Comparison of ENCODE assay signal across 8 cellular contexts in the genomic region with DNA sequence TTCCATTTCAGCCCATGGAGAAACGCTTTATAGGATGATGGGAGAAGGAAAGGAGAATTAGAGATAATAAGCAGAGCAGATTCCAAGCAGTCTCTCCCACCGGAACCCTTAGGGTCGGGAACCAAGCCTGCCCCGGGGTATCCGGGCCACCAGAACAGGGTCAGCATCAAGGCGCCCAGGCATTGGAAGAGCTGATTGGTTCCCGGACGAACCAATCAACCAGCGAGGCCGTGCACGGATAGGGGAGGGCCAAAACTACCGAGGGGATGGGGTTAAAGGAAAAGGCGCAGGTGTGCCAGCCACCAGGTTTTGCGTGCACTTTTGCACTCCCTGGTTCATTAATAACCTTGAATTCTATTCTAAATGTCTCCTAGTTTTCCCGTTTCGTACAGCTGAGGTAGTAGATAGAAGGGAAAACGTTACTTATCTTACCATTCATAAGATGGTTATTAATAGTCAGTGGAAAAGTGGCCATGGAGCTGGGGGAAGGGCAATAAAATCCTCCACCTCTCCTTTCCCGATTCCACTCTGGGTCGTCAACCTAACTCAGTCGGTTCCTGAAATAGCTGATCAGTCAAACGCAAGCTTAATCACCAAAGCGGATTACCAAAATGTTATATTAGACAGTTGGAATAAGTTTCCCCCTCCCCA. TPM values are rescaled to one million over a fixed set of nuclear protein-coding genes. Genes with fewer than 3 reads are reported as not detected.
DNase-seq lines count a peak whose midpoint lies in the region; ATAC-seq and TF ChIP-seq lines count a peak whose summit lies in the region.

No MANE protein-coding gene starts in this region.

- H3K4me3 ChIP-seq in IMR-90 (ENCODE audit: insufficient read depth, low read depth, low read length): peak overlapping the region; percentile 13; the same call in 1 of the 2 replicates
- H3K4me3 ChIP-seq in heart left ventricle: peak overlapping the region; percentile 52 to 96 (median 77)

- no peak overlapping the region for H4K91ac ChIP-seq in IMR-90 (ENCODE audit: insufficient read depth, low read depth, low read length)

- peak overlapping the region in 4 of 7 donors; percentile 31 to 79 (median 66) for H3K27ac Mint-ChIP-seq in CD14-positive monocyte
- no peak overlapping the region for H3K27ac Mint-ChIP-seq in activated CD8-positive, alpha-beta T cell treated with anti-CD3 and anti-CD28 coated beads, Interleukin-2, amount 10 ng/mL, durations not matched to agents 7 days and 5 days

- H3K4me1 ChIP-seq in IMR-90 (ENCODE audit: control insufficient read depth, insufficient read depth, low read length) (peaks cover 2% of the 10 kb centered on the region; the same call in 1 of the 2 replicates), heart left ventricle (peaks cover 0 to 29% (median 8%) of the 10 kb centered on the region in 12 donors)

- H3K79me1 ChIP-seq in IMR-90 (ENCODE audit: low read depth in 1 of 2, low read length in 2 of 2): no peaks in the 10 kb centered on the region

- TF ChIP-seq POLR2A in IMR-90 (IDR thresholded peaks at IDR 0.05; ENCODE audit: low read depth, low read length): no peak
- TF ChIP-seq POLR2A in heart left ventricle (IDR thresholded peaks at IDR 0.05): peak in 1 of 2 donors; percentile 16

- no peak for TF ChIP-seq RAD21 in IMR-90 (IDR thresholded peaks at IDR 0.05; ENCODE audit: low read length)

- in situ Hi-C loops in IMR-90 (cut with MboI; ENCODE audit: low sequenced_read_pairs): no loop called here

- H3K9me3 Mint-ChIP-seq in CD14-positive monocyte: peaks cover 0 to 6% (median 0%) of the 10 kb centered on the region in 7 donors
- H3K9me3 Mint-ChIP-seq in activated CD8-positive, alpha-beta T cell treated with anti-CD3 and anti-CD28 coated beads, Interleukin-2, amount 10 ng/mL, durations not matched to agents 7 days and 5 days (ENCODE audit: insufficient read depth): no peaks in the 10 kb centered on the region

- no peak overlapping the region for H2AK9ac ChIP-seq in IMR-90 (replicated peaks; ENCODE audit: low read depth, low read length, poor library complexity)

- H4K5ac ChIP-seq in IMR-90 (ENCODE audit: low read depth, low read length): no peak overlapping the region

- no peaks in the 10 kb centered on the region for H3K9me3 ChIP-seq in IMR-90 (ENCODE audit: control insufficient read depth, insufficient read depth, low read length)
- no peaks in the 10 kb centered on the region for H3K9me3 ChIP-seq in heart left ventricle

- H3K36me3 Mint-ChIP-seq in CD14-positive monocyte: no peaks in the 10 kb centered on the region
- H3K36me3 Mint-ChIP-seq in activated CD8-positive, alpha-beta T cell treated with anti-CD3 and anti-CD28 coated beads, Interleukin-2, amount 10 ng/mL, durations not matched to agents 7 days and 5 days (ENCODE audit: low read depth): no peaks in the 10 kb centered on the region

- no peak overlapping the region for H3K56ac ChIP-seq in IMR-90 (ENCODE audit: extremely low read depth, insufficient read depth, low read length)

- no peak overlapping the region for H2BK120ac ChIP-seq in IMR-90 (ENCODE audit: low read depth, low read length)

- H3K4me1 Mint-ChIP-seq in CD14-positive monocyte: peaks cover 46% of the 10 kb centered on the region
- peaks cover 12% of the 10 kb centered on the region for H3K4me1 Mint-ChIP-seq in activated CD8-positive, alpha-beta T cell treated with anti-CD3 and anti-CD28 coated beads, Interleukin-2, amount 10 ng/mL, durations not matched to agents 7 days and 5 days (ENCODE audit: low read depth)

- H3K14ac ChIP-seq in IMR-90 (replicated peaks; ENCODE audit: low read depth, low read length): no peak overlapping the region

- H2AK5ac ChIP-seq in IMR-90 (ENCODE audit: low read depth, low read length): no peak overlapping the region

- H3K27ac ChIP-seq in IMR-90 (ENCODE audit: insufficient read depth, low read length): no peak overlapping the region
- H3K27ac ChIP-seq in heart left ventricle: peak overlapping the region in 9 of 12 donors; percentile 59 to 92 (median 80)

- WGBS in IMR-90 (ENCODE audit: extremely low coverage in 2 of 2, insufficient read length in 1 of 2), 2 experiments: 9% methylated on average over 5 of the region's 22 CpGs; no CpG with 5 or more reads in 1 of the 2 experiments
- 0 to 1% (median 1%) methylated on average over 22 of the region's 22 CpGs for WGBS in heart left ventricle, 4 donors

- H3K18ac ChIP-seq in IMR-90 (ENCODE audit: low read depth, low read length): no peak overlapping the region

- H2BK15ac ChIP-seq in IMR-90 (ENCODE audit: low read depth, low read length): no peak overlapping the region

- DNase-seq in CD14-positive monocyte (ENCODE audit: low spot score): no peak
- no peak for DNase-seq in IMR-90
- DNase-seq in activated CD8-positive, alpha-beta T cell treated with anti-CD3 and anti-CD28 coated beads, Interleukin-2, amount 10 ng/mL, durations not matched to agents 7 days and 5 days: no peak
- DNase-seq in heart left ventricle: peak; percentile 41 to 66 (median 50)
- DNase-seq in occipital lobe (lab: John Stamatoyannopoulos, UW): peak; percentile 74
- no peak for DNase-seq in GDM1 (lab: John Stamatoyannopoulos, UW)
- DNase-seq in foreskin melanocyte: no peak

- TF ChIP-seq CTCF in CD14-positive monocyte (IDR thresholded peaks at IDR 0.05): no peak
- TF ChIP-seq CTCF in IMR-90 (conservative IDR thresholded peaks at IDR 0.05; ENCODE audit: low read depth, low read length): no peak
- no peak for TF ChIP-seq CTCF in heart left ventricle (IDR thresholded peaks at IDR 0.05)

- no peak overlapping the region for H3K4ac ChIP-seq in IMR-90 (ENCODE audit: low read depth, low read length)

- no peak overlapping the region for H2BK5ac ChIP-seq in IMR-90 (ENCODE audit: low read depth, low read length, poor library complexity, severe bottlenecking)

- peaks cover 41% of the 10 kb centered on the region for H3K27me3 ChIP-seq in IMR-90 (ENCODE audit: control insufficient read depth, insufficient read depth, low read length)
- H3K27me3 ChIP-seq in heart left ventricle: no peaks in the 10 kb centered on the region

- H3K36me3 ChIP-seq in IMR-90 (ENCODE audit: control insufficient read depth, insufficient read depth, low read length) (no peaks in the 10 kb centered on the region), heart left ventricle (no peaks in the 10 kb centered on the region)

- peak overlapping the region; percentile 95 for H2AFZ ChIP-seq in IMR-90 (replicated peaks; ENCODE audit: low read length, poor library complexity)

- no peaks in the 10 kb centered on the region for H3K9me1 ChIP-seq in IMR-90 (ENCODE audit: insufficient read depth, low read length)

- CTCF ChIA-PET in IMR-90 (lab: Yijun Ruan, JAX): interaction anchor here (1.0 kb wide), 1 partner anchor 10 kb away, joined by 4 read pairs; no protein-coding TSS in a partner anchor
- CTCF ChIA-PET in activated CD8-positive, alpha-beta T cell treated with anti-CD3 and anti-CD28 coated beads, Interleukin-2, amount 10 ng/mL, durations not matched to agents 7 days and 5 days (lab: Charles Lee): no interaction called here

- H2BK20ac ChIP-seq in IMR-90 (ENCODE audit: low read depth, low read length): no peak overlapping the region

- no TSS peak for BruUV-seq in IMR-90 (replicated peaks; lab: Mats Ljungman, UMichigan)

- peak overlapping the region; percentile 80 for H3K4me2 ChIP-seq in IMR-90 (ENCODE audit: low read depth, low read length)

- ATAC-seq in IMR-90 (ENCODE audit: low read depth) (no peak), heart left ventricle (peak; percentile 54 to 72 (median 72)), HG02938 (IDR thresholded peaks at IDR 0.05; ENCODE audit: unreplicated experiment) (no peak)
- no peak for ATAC-seq in activated CD8-positive, alpha-beta T cell treated with anti-CD3 and anti-CD28 coated beads, Interleukin-2, amount 10 ng/mL, durations not matched to agents 7 days and 5 days

- H3K9ac ChIP-seq in IMR-90 (ENCODE audit: low read depth, low read length): no peak overlapping the region

- peak overlapping the region; percentile 71; the same call in 1 of the 2 replicates for H3K23ac ChIP-seq in IMR-90 (ENCODE audit: low read depth, low read length)

- H4K8ac ChIP-seq in IMR-90 (ENCODE audit: low read depth in 2 of 2, low read length in 2 of 2): no peak overlapping the region

- intact Hi-C loops in CD14-positive monocyte (cut with micrococcal nuclease): no loop called here
- intact Hi-C loops in IMR-90 (cut with micrococcal nuclease): loop anchor here (10.0 kb wide), 1 partner anchor 349 kb away; no protein-coding TSS in a partner anchor
- intact Hi-C loops in heart left ventricle (cut with DNase I): loop anchor here in 9 of 10 donors (5.0 to 10.0 kb wide), 7 partner anchors 66 to 121 kb away; no protein-coding TSS in a partner anchor

- peak overlapping the region; percentile 100 for H3K4me3 Mint-ChIP-seq in CD14-positive monocyte
- H3K4me3 Mint-ChIP-seq in activated CD8-positive, alpha-beta T cell treated with anti-CD3 and anti-CD28 coated beads, Interleukin-2, amount 10 ng/mL, durations not matched to agents 7 days and 5 days: peak overlapping the region; percentile 78

- POLR2A ChIA-PET in IMR-90 (lab: Charles Lee; ENCODE audit: unreplicated experiment): no interaction called here
- POLR2A ChIA-PET in activated CD8-positive, alpha-beta T cell treated with anti-CD3 and anti-CD28 coated beads, Interleukin-2, amount 10 ng/mL, durations not matched to agents 7 days and 5 days (lab: Charles Lee): no interaction called here

- H3K27me3 Mint-ChIP-seq in CD14-positive monocyte (ENCODE audit: low read depth in 3 of 3): peaks cover 8 to 12% (median 10%) of the 10 kb centered on the region in 3 donors
- H3K27me3 Mint-ChIP-seq in activated CD8-positive, alpha-beta T cell treated with anti-CD3 and anti-CD28 coated beads, Interleukin-2, amount 10 ng/mL, durations not matched to agents 7 days and 5 days (ENCODE audit: low read depth): peaks cover 50% of the 10 kb centered on the region

- dilution Hi-C loops in IMR-90 (cut with HindIII; ENCODE audit: low sequenced_read_pairs, unreplicated experiment): no loop called here

- no peaks in the 10 kb centered on the region for H4K20me1 ChIP-seq in IMR-90 (ENCODE audit: insufficient read depth, low read length)

TF ChIP-seq in IMR-90, 13 proteins besides CTCF, POLR2A, EP300 and RAD21 (continues in another document):
- no peak for TF ChIP-seq SMC3 (IDR thresholded peaks at IDR 0.05; ENCODE audit: low read depth, low read length)
- no peak for TF ChIP-seq MXI1 (IDR thresholded peaks at IDR 0.05; ENCODE audit: borderline replicate concordance, low read depth, low read length)
- no peak for TF ChIP-seq NFE2L2 (IDR thresholded peaks at IDR 0.05; ENCODE audit: low read depth, low read length)
- TF ChIP-seq MAZ (IDR thresholded peaks at IDR 0.05; ENCODE audit: borderline replicate concordance, low read depth, low read length): no peak
- TF ChIP-seq FOS (IDR thresholded peaks at IDR 0.05; ENCODE audit: low read depth, low read length): no peak

RNA-seq across cellular contexts. Expression of gene PPM1H, which starts 1.6 kb away (rescaled TPM):
- polyA plus RNA-seq in CD14-positive monocyte (1 to 10 TPM; 1.9 to 2.8 TPM), IMR-90 (2012; rRNA removed) (0.14 TPM in 2 replicates), heart left ventricle (1 to 10 TPM; 1.3 to 1.4 TPM)
- total RNA-seq in IMR-90 (2012; rRNA removed) (0.18 and 0.28 TPM in 2 replicates), heart left ventricle (1 to 10 TPM; 4.2 to 9.6 (median 5.8) TPM), occipital lobe (10.6 TPM)
- polyA plus RNA-seq in IMR-90 (2012; cell fraction: cytosol; rRNA removed): 0.04 and 0.10 TPM in 2 replicates
- polyA plus RNA-seq in IMR-90 (2012; cell fraction: nucleus; rRNA removed; ENCODE audit: low replicate concordance): 0.03 and 0.62 TPM in 2 replicates
- total RNA-seq in activated CD8-positive, alpha-beta T cell treated with anti-CD3 and anti-CD28 coated beads, Interleukin-2, amount 10 ng/mL, durations not matched to agents 7 days and 5 days: not detected

Comparison
In these comparisons a context has a peak if more than half of its experiments do, and no peak if none do; other contexts are left out.
1. DNase-seq: peak in heart left ventricle (5 of 5) and occipital lobe (single experiment); none in CD14-positive monocyte (single experiment), IMR-90 (single experiment), activated CD8-positive, alpha-beta T cell treated with anti-CD3 and anti-CD28 coated beads, Interleukin-2, amount 10 ng/mL, durations not matched to agents 7 days and 5 days (single experiment), GDM1 (single experiment) and foreskin melanocyte (single experiment).
2. ATAC-seq: peak in heart left ventricle (4 of 4); none in IMR-90 (single experiment), activated CD8-positive, alpha-beta T cell treated with anti-CD3 and anti-CD28 coated beads, Interleukin-2, amount 10 ng/mL, durations not matched to agents 7 days and 5 days (single experiment) and HG02938 (single experiment).
3. intact Hi-C loops: an anchor here in IMR-90 (10.0 kb wide) and heart left ventricle (5.0 to 10.0 kb wide); none called in CD14-positive monocyte.